1 cellular context compared by ENCODE assay signal in genomic region chr6:15280023-15280422, GRCh38.
TF ChIP-seq lines count a peak whose summit lies in the region.

No MANE protein-coding gene starts in this region.

TF ChIP-seq in HepG2, 621 proteins besides CTCF, POLR2A, EP300 and RAD21 (continued from another document):
- TF ChIP-seq TARDBP (CRISPR knock-in tag; IDR thresholded peaks at IDR 0.05) (peak; percentile 20; the same call in 1 of the 2 replicates), PHF20 (CRISPR knock-in tag; IDR thresholded peaks at IDR 0.05) (no peak), TBP (CRISPR knock-in tag; IDR thresholded peaks at IDR 0.05) (no peak), BRCA1 (CRISPR knock-in tag; IDR thresholded peaks at IDR 0.05) (no peak), FOXA3 (CRISPR knock-in tag; IDR thresholded peaks at IDR 0.05) (peak; percentile 60; the same call in 1 of the 2 replicates)
- TF ChIP-seq, protein P1, sequence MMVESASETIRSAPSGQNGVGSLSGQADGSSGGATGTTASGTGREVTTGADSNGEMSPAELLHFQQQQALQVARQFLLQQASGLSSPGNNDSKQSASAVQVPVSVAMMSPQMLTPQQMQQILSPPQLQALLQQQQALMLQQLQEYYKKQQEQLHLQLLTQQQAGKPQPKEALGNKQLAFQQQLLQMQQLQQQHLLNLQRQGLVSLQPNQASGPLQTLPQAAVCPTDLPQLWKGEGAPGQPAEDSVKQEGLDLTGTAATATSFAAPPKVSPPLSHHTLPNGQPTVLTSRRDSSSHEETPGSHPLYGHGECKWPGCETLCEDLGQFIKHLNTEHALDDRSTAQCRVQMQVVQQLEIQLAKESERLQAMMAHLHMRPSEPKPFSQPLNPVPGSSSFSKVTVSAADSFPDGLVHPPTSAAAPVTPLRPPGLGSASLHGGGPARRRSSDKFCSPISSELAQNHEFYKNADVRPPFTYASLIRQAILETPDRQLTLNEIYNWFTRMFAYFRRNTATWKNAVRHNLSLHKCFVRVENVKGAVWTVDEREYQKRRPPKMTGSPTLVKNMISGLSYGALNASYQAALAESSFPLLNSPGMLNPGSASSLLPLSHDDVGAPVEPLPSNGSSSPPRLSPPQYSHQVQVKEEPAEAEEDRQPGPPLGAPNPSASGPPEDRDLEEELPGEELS (CRISPR knock-in tag; IDR thresholded peaks at IDR 0.05), result 0 out of 2 replicates have a peak, but pooled peaks have one; percentile 12
